In genomic region chr3:167380004-167380689, GRCh38 we compare ENCODE assay signal across 8 cellular contexts. TPM values are rescaled to one million over a fixed set of nuclear protein-coding genes. Genes with fewer than 3 reads are reported as not detected.
DNase-seq lines count a peak whose midpoint lies in the region; ATAC-seq, FAIRE-seq and TF ChIP-seq lines count a peak whose summit lies in the region.

Gene ZBBX, minus strand, starts transcription at chr3:167380297. Its CDS starts 7,396 bp downstream, at chr3:167372901.

- H4K20me1 ChIP-seq in endothelial cell of umbilical vein (replicated peaks; ENCODE audit: control insufficient read depth, extremely low read depth, insufficient read depth, low read length): no peaks in the 10 kb centered on the region

- H3K36me3 Mint-ChIP-seq in activated CD8-positive, alpha-beta memory T cell treated with anti-CD3 and anti-CD28 coated beads, Interleukin-2, amount 10 ng/mL, durations not matched to agents 7 days and 5 days: no peaks in the 10 kb centered on the region

- H3K27me3 Mint-ChIP-seq in activated CD8-positive, alpha-beta memory T cell treated with anti-CD3 and anti-CD28 coated beads, Interleukin-2, amount 10 ng/mL, durations not matched to agents 7 days and 5 days: peaks cover 10% of the 10 kb centered on the region

- POLR2A ChIA-PET in endothelial cell of umbilical vein (lab: Charles Lee): no interaction called here

- DNase-seq in CMK (ENCODE audit: low read depth): peak; percentile 38
- DNase-seq in HT1080 (ENCODE audit: low read depth): peak; percentile 92
- peak; percentile 75 to 89 for DNase-seq in NOMO-1 (lab: John Stamatoyannopoulos, UW; ENCODE audit: unreplicated experiment in 2 of 2)
- peak; percentile 88 for DNase-seq in activated CD8-positive, alpha-beta memory T cell treated with anti-CD3 and anti-CD28 coated beads, Interleukin-2, amount 10 ng/mL, durations not matched to agents 7 days and 5 days
- peak; percentile 89 for DNase-seq in endothelial cell of umbilical vein (ENCODE audit: low read depth, low spot score)
- peak; percentile 90 for DNase-seq in midbrain (lab: John Stamatoyannopoulos, UW)
- peak; percentile 52 to 61 for DNase-seq in stimulated activated CD8-positive, alpha-beta memory T cell treated with anti-CD3 and anti-CD28 coated beads, Interleukin-2, amount 100 ng/mL, for 1 hour (ENCODE audit: low read depth in 2 of 2)

- H3K4me1 Mint-ChIP-seq in activated CD8-positive, alpha-beta memory T cell treated with anti-CD3 and anti-CD28 coated beads, Interleukin-2, amount 10 ng/mL, durations not matched to agents 7 days and 5 days: peaks cover 7% of the 10 kb centered on the region

- peak within 1 kb of the TSS; percentile 37 for H3K4me2 ChIP-seq in endothelial cell of umbilical vein (ENCODE audit: insufficient read depth, low read length)

- peak within 1 kb of the TSS; percentile 84 for H2AFZ ChIP-seq in endothelial cell of umbilical vein (ENCODE audit: low read depth, low read length)

- H3K4me1 ChIP-seq in endothelial cell of umbilical vein (ENCODE audit: control insufficient read depth, extremely low read depth, insufficient read depth, low read length): no peaks in the 10 kb centered on the region

- no TSS peak for BruUV-seq in endothelial cell of umbilical vein (replicated peaks; lab: Mats Ljungman, UMichigan)

- dilution Hi-C loops in endothelial cell of umbilical vein (cut with MboI; ENCODE audit: extremely low pct_ligation_motif_present, low sequenced_read_pairs): no loop called here

- peak; percentile 81 for FAIRE-seq in endothelial cell of umbilical vein (lab: Jason Lieb, UNC)

- peak within 1 kb of the TSS; percentile 32 for H3K27ac Mint-ChIP-seq in activated CD8-positive, alpha-beta memory T cell treated with anti-CD3 and anti-CD28 coated beads, Interleukin-2, amount 10 ng/mL, durations not matched to agents 7 days and 5 days

- intact Hi-C loops in endothelial cell of umbilical vein (cut with micrococcal nuclease): loop anchor here (1.0 to 10.0 kb wide), 5 partner anchors 304 to 785 kb away; no protein-coding TSS in a partner anchor

- H3K36me3 ChIP-seq in endothelial cell of umbilical vein (ENCODE audit: control insufficient read depth in 2 of 2, extremely low read depth in 1 of 2, insufficient read depth in 2 of 2, low read length in 2 of 2): no peaks in the 10 kb centered on the region

- H3K4me3 Mint-ChIP-seq in activated CD8-positive, alpha-beta memory T cell treated with anti-CD3 and anti-CD28 coated beads, Interleukin-2, amount 10 ng/mL, durations not matched to agents 7 days and 5 days: peak within 1 kb of the TSS; percentile 54

- H3K79me2 ChIP-seq in endothelial cell of umbilical vein (ENCODE audit: control insufficient read depth, insufficient read depth, low read length): no peaks in the 10 kb centered on the region

- no peaks in the 10 kb centered on the region for H3K9me3 ChIP-seq in endothelial cell of umbilical vein (replicated peaks; ENCODE audit: control insufficient read depth, insufficient read depth, low read length)

- no peaks in the 10 kb centered on the region for H3K9me3 Mint-ChIP-seq in activated CD8-positive, alpha-beta memory T cell treated with anti-CD3 and anti-CD28 coated beads, Interleukin-2, amount 10 ng/mL, durations not matched to agents 7 days and 5 days (ENCODE audit: low read depth)

- no peak within 1 kb of the TSS for H3K27ac ChIP-seq in endothelial cell of umbilical vein (ENCODE audit: insufficient read depth, low read depth, low read length)

- peak; percentile 100 for ATAC-seq in GM21381 (IDR thresholded peaks at IDR 0.05; ENCODE audit: unreplicated experiment)
- ATAC-seq in activated CD8-positive, alpha-beta memory T cell treated with anti-CD3 and anti-CD28 coated beads, Interleukin-2, amount 10 ng/mL, durations not matched to agents 7 days and 5 days: peak; percentile 90

- TF ChIP-seq CTCF in endothelial cell of umbilical vein (IDR thresholded peaks at IDR 0.05; ENCODE audit: extremely low read depth in 1 of 2, insufficient read depth in 1 of 2, low read depth in 1 of 2, low read length in 2 of 2): peak; percentile 87 to 95

- TF ChIP-seq POLR2A in endothelial cell of umbilical vein (IDR thresholded peaks at IDR 0.05; ENCODE audit: low read depth, low read length): no peak

- H3K9ac ChIP-seq in endothelial cell of umbilical vein (replicated peaks; ENCODE audit: extremely low read depth, insufficient read depth, low read length): no peak within 1 kb of the TSS

- no peaks in the 10 kb centered on the region for H3K9me1 ChIP-seq in endothelial cell of umbilical vein (replicated peaks; ENCODE audit: control insufficient read depth, extremely low read depth, insufficient read depth, low read length)

- peak within 1 kb of the TSS in 2 of 3 experiments; percentile 55 to 57 for H3K4me3 ChIP-seq in endothelial cell of umbilical vein (replicated peaks in 1 of 3; ENCODE audit: insufficient read depth in 1 of 3, low read depth in 1 of 3, low read length in 3 of 3)

- H3K27me3 ChIP-seq in endothelial cell of umbilical vein (ENCODE audit: control insufficient read depth in 2 of 2, insufficient read depth in 2 of 2, low read length in 2 of 2): no peaks in the 10 kb centered on the region

- CTCF ChIA-PET in activated CD8-positive, alpha-beta memory T cell treated with anti-CD3 and anti-CD28 coated beads, Interleukin-2, amount 10 ng/mL, durations not matched to agents 7 days and 5 days (lab: Charles Lee): interaction anchor here (0.9 to 2.7 kb wide), 13 partner anchors 8 to 502 kb away, joined by 3 to 30 read pairs (median 3); partner anchors contain the start of genes PDCD10 and SERPINI1
- CTCF ChIA-PET in endothelial cell of umbilical vein (lab: Charles Lee): interaction anchor here (0.7 to 3.7 kb wide), 29 partner anchors 10 to 1525 kb away, joined by 3 to 96 read pairs (median 4); partner anchors contain the start of genes PDCD10 and SERPINI1

TF ChIP-seq in endothelial cell of umbilical vein, 7 proteins besides CTCF, POLR2A, EP300 and RAD21:
- TF ChIP-seq POLR2AphosphoS5 (IDR thresholded peaks at IDR 0.05; ENCODE audit: insufficient read depth, low read depth, low read length) (no peak), FOS (IDR thresholded peaks at IDR 0.05; ENCODE audit: borderline replicate concordance, insufficient read depth, low read length) (no peak), MYC (IDR thresholded peaks at IDR 0.05; ENCODE audit: low read depth, low read length) (no peak), MAX (IDR thresholded peaks at IDR 0.05; ENCODE audit: insufficient read depth, insufficient read length) (peak; percentile 50), JUN (IDR thresholded peaks at IDR 0.05; ENCODE audit: borderline replicate concordance, insufficient read depth, insufficient read length, low read depth) (no peak), EZH2 (IDR thresholded peaks at IDR 0.05; ENCODE audit: borderline replicate concordance, low read depth, low read length, severe bottlenecking) (no peak), GATA2 (IDR thresholded peaks at IDR 0.05; ENCODE audit: insufficient read depth, insufficient read length, low read depth, low read length) (no peak)

RNA-seq across cellular contexts. Expression of gene ZBBX, which starts in this region (rescaled TPM):
- total RNA-seq in HT1080 (2014; rRNA removed; shearing (Covaris generic)): 0.30 TPM in 1 of 2 replicates, not detected in the other
- polyA plus RNA-seq in HT1080 (2015; cell fraction: cytosol; rRNA removed): 0.09 and 0.19 TPM in 2 replicates
- polyA plus RNA-seq in HT1080 (2015; cell fraction: nucleus; rRNA removed): 0.86 and 1.00 TPM in 2 replicates
- not detected for total RNA-seq in activated CD8-positive, alpha-beta memory T cell treated with anti-CD3 and anti-CD28 coated beads, Interleukin-2, amount 10 ng/mL, durations not matched to agents 7 days and 5 days
- not detected in 2 replicates for total RNA-seq in endothelial cell of umbilical vein
- polyA plus RNA-seq in endothelial cell of umbilical vein: not detected in 2 replicates
- not detected in 2 replicates for polyA plus RNA-seq in endothelial cell of umbilical vein (2011; cell fraction: cytosol; rRNA removed)
- 0.25 and 0.36 TPM in 2 replicates for polyA plus RNA-seq in endothelial cell of umbilical vein (2011; cell fraction: nucleus; rRNA removed)
- not detected in 2 replicates for polyA plus RNA-seq in endothelial cell of umbilical vein (2012)
- polyA minus RNA-seq in endothelial cell of umbilical vein: not detected in 2 replicates
- polyA minus RNA-seq in endothelial cell of umbilical vein (2011; cell fraction: cytosol; rRNA and poly(A)+ RNA removed): not detected
- not detected in 2 replicates for polyA minus RNA-seq in endothelial cell of umbilical vein (2011; cell fraction: nucleus; rRNA and poly(A)+ RNA removed)

Comparison
In these comparisons a context has a peak if more than half of its experiments do, and no peak if none do; other contexts are left out.
1. Peak in DNase-seq in HT1080; RNA of the gene not detected or under 1 TPM.
2. Peak in DNase-seq and ATAC-seq in activated CD8-positive, alpha-beta memory T cell treated with anti-CD3 and anti-CD28 coated beads, Interleukin-2, amount 10 ng/mL, durations not matched to agents 7 days and 5 days; RNA of the gene not detected or under 1 TPM.
3. Peak in DNase-seq, H3K4me3 ChIP-seq and H3K4me2 ChIP-seq in endothelial cell of umbilical vein; RNA of the gene not detected or under 1 TPM.
4. DNase-seq: peak in every context shown above with its lines; median percentile 92 in HT1080; 90 in midbrain; 89 in endothelial cell of umbilical vein; 88 in activated CD8-positive, alpha-beta memory T cell treated with anti-CD3 and anti-CD28 coated beads, Interleukin-2, amount 10 ng/mL, durations not matched to agents 7 days and 5 days; 82 in NOMO-1; 56 in stimulated activated CD8-positive, alpha-beta memory T cell treated with anti-CD3 and anti-CD28 coated beads, Interleukin-2, amount 100 ng/mL, for 1 hour; 38 in CMK.